Comparison of ENCODE assay signal across 8 cellular contexts in the genomic region with DNA sequence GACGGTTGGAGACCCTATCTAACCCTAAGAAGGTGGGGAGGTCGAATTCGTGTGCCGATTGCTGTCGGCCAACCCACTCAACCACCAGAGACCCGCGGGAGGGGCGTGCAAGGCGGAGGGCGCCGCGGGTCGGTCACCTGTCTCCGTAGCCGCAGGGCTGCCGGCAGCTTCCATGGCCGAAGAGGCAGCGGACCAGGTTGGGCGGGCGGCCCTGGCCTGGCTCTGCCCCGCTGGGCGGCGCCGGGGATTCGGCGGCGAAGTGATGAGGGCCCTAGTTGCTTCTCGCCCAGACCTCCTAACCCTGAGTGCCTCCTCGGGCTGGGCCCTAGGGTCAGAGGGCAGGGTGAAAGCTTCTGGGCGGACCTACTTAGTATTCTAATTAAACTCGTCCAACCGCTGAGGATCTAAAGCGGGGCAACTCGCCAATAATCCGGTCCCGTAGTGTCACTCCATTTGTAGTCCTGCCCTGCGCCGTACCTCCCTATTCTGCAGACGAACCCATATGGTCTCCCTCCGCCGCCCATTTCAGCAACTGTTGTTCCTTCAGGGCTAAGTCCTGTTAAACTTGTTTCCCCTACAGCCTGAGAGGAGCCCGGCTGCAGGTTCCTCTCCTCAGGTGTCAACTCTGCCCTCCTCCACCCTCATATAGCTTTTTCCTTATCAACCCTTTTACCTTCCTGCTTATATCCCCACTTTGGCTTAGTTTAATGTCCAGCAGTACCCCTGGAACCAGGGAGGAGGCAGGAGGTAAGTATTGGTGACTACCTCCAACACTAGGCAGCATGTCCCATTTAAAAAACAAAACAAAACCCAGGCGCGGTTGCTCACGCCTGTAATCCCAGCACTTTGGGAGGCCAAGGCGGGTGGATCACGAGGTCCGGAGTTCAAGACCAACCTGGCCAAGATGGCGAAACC. TPM values are rescaled to one million over a fixed set of nuclear protein-coding genes. Genes with fewer than 3 reads are reported as not detected.
DNase-seq lines count a peak whose midpoint lies in the region; ATAC-seq and TF ChIP-seq lines count a peak whose summit lies in the region.

A gene (minus strand): TSS at position 307 of the 915 bp plus-strand sequence. CDS start 133 bp downstream, at position 174.

- H3K4me2 ChIP-seq in BLaER1 treated with 17β-estradiol and CSF1 and Interleukin-3, amounts not matched to agents 10 nM and 100 nM, result peak within 1 kb of the TSS; percentile 90 to 100 (median 97)

- H3K4me1 Mint-ChIP-seq in activated CD4-positive, alpha-beta memory T cell treated with anti-CD3 and anti-CD28 coated beads, Interleukin-2, amount 10 ng/mL, durations not matched to agents 7 days and 5 days, result peaks cover 49% of the 10 kb centered on the region

- H3K27me3 ChIP-seq in BLaER1 treated with 17β-estradiol and CSF1 and Interleukin-3, amounts not matched to agents 10 nM and 100 nM, result no peaks in the 10 kb centered on the region
- H3K27me3 ChIP-seq in endocrine pancreas (ENCODE audit: control insufficient read depth, insufficient read depth, low read length), result no peaks in the 10 kb centered on the region
- no peaks in the 10 kb centered on the region for H3K27me3 ChIP-seq in lung (ENCODE audit: control insufficient read depth, insufficient read depth)

- peak within 1 kb of the TSS; percentile 96 for H3K27ac Mint-ChIP-seq in activated CD4-positive, alpha-beta memory T cell treated with anti-CD3 and anti-CD28 coated beads, Interleukin-2, amount 10 ng/mL, durations not matched to agents 7 days and 5 days

- H3K36me3 Mint-ChIP-seq in activated CD4-positive, alpha-beta memory T cell treated with anti-CD3 and anti-CD28 coated beads, Interleukin-2, amount 10 ng/mL, durations not matched to agents 7 days and 5 days (ENCODE audit: low read depth), result peaks cover 55% of the 10 kb centered on the region

- H3K9ac ChIP-seq in BLaER1 treated with 17β-estradiol and CSF1 and Interleukin-3, amounts not matched to agents 10 nM and 100 nM, result peak within 1 kb of the TSS; percentile 88 to 97 (median 93)
- H3K9ac ChIP-seq in endocrine pancreas (ENCODE audit: control insufficient read depth, insufficient read depth, low read length), result peak within 1 kb of the TSS; percentile 97

- H3K4me3 Mint-ChIP-seq in activated CD4-positive, alpha-beta memory T cell treated with anti-CD3 and anti-CD28 coated beads, Interleukin-2, amount 10 ng/mL, durations not matched to agents 7 days and 5 days, result peak within 1 kb of the TSS; percentile 91

- H3K27ac ChIP-seq in BLaER1 treated with 17β-estradiol and CSF1 and Interleukin-3, amounts not matched to agents 10 nM and 100 nM, result peak within 1 kb of the TSS; percentile 85 to 97 (median 93)
- peak within 1 kb of the TSS; percentile 81 to 96 for H3K27ac ChIP-seq in lung (ENCODE audit: low read depth in 1 of 2, low read length in 1 of 2)

- H4K20me1 ChIP-seq in BLaER1 treated with 17β-estradiol and CSF1 and Interleukin-3, amounts not matched to agents 10 nM and 100 nM, result peaks cover 0 to 30% (median 0%) of the 10 kb centered on the region in 11 experiments; a peak in 6 of 22 replicates

- 6% methylated on average over 49 of the region's 49 CpGs for WGBS in lung, 2 donors

- CTCF ChIA-PET in activated CD4-positive, alpha-beta memory T cell treated with anti-CD3 and anti-CD28 coated beads, Interleukin-2, amount 10 ng/mL, durations not matched to agents 7 days and 5 days (lab: Charles Lee), result interaction anchor here (0.7 to 7.5 kb wide), 9 partner anchors 8 to 218 kb away, joined by 4 to 59 read pairs (median 14); a partner anchor contains a TSS

- POLR2A ChIA-PET in activated CD4-positive, alpha-beta memory T cell treated with anti-CD3 and anti-CD28 coated beads, Interleukin-2, amount 10 ng/mL, durations not matched to agents 7 days and 5 days (lab: Charles Lee), result interaction anchor here (0.7 to 8.1 kb wide), 29 partner anchors 9 to 432 kb away, joined by 3 to 122 read pairs (median 4); a partner anchor contains a TSS

- DNase-seq in NCI-H82 (lab: John Stamatoyannopoulos, UW) (peak; percentile 92), lung (ENCODE audit: low spot score) (peak; percentile 91)
- peak; percentile 88 for DNase-seq in activated CD4-positive, alpha-beta memory T cell treated with anti-CD3 and anti-CD28 coated beads, Interleukin-2, amount 10 ng/mL, durations not matched to agents 7 days and 5 days
- DNase-seq in stimulated activated CD8-positive, alpha-beta memory T cell treated with anti-CD3 and anti-CD28 coated beads, Interleukin-2, amount 100 ng/mL, for 48 hours (ENCODE audit: low read depth in 2 of 2), result peak; percentile 51 to 58

- H3K4me1 ChIP-seq in BLaER1 treated with 17β-estradiol and CSF1 and Interleukin-3, amounts not matched to agents 10 nM and 100 nM, result peaks cover 64 to 79% (median 74%) of the 10 kb centered on the region in 10 experiments
- peaks cover 10% of the 10 kb centered on the region for H3K4me1 ChIP-seq in endocrine pancreas (ENCODE audit: control insufficient read depth, insufficient read depth, low read length)
- H3K4me1 ChIP-seq in lung (ENCODE audit: control insufficient read depth in 2 of 2, insufficient read depth in 2 of 2, low read length in 2 of 2), result peaks cover 0 to 6% of the 10 kb centered on the region in 2 donors

- peak within 1 kb of the TSS; percentile 76 to 95 (median 88) for H3K4me3 ChIP-seq in BLaER1 treated with 17β-estradiol and CSF1 and Interleukin-3, amounts not matched to agents 10 nM and 100 nM
- H3K4me3 ChIP-seq in endocrine pancreas (ENCODE audit: control insufficient read depth, insufficient read depth, low read length) (peak within 1 kb of the TSS; percentile 87), lung (peak within 1 kb of the TSS; percentile 88)

- ATAC-seq in GM19035 (IDR thresholded peaks at IDR 0.05; ENCODE audit: unreplicated experiment) (peak; percentile 46), HG03280 (IDR thresholded peaks at IDR 0.05; ENCODE audit: unreplicated experiment) (peak; percentile 40), lung (ENCODE audit: insufficient read depth, low FRiP score) (peak; percentile 72)

- no peak for TF ChIP-seq CTCF in lung (IDR thresholded peaks at IDR 0.05; ENCODE audit: control extremely low read depth, extremely low read depth)

- no peaks in the 10 kb centered on the region for H3K27me3 Mint-ChIP-seq in activated CD4-positive, alpha-beta memory T cell treated with anti-CD3 and anti-CD28 coated beads, Interleukin-2, amount 10 ng/mL, durations not matched to agents 7 days and 5 days

- H3K9me3 ChIP-seq in BLaER1 treated with 17β-estradiol and CSF1 and Interleukin-3, amounts not matched to agents 10 nM and 100 nM (replicated peaks in 1 of 11), result no peaks in the 10 kb centered on the region
- H3K9me3 ChIP-seq in endocrine pancreas (ENCODE audit: control insufficient read depth, low read length), result no peaks in the 10 kb centered on the region
- no peaks in the 10 kb centered on the region for H3K9me3 ChIP-seq in lung (ENCODE audit: control insufficient read depth in 2 of 2, insufficient read depth in 1 of 2, low read length in 1 of 2)

- H3K36me3 ChIP-seq in BLaER1 treated with 17β-estradiol and CSF1 and Interleukin-3, amounts not matched to agents 10 nM and 100 nM, result peaks cover 6 to 26% (median 16%) of the 10 kb centered on the region in 11 experiments; a peak in 21 of 22 replicates
- H3K36me3 ChIP-seq in endocrine pancreas (ENCODE audit: control insufficient read depth, insufficient read depth, low read length) (no peaks in the 10 kb centered on the region), lung (ENCODE audit: control insufficient read depth in 2 of 2, insufficient read depth in 2 of 2, low read length in 2 of 2) (no peaks in the 10 kb centered on the region)

- H3K9me3 Mint-ChIP-seq in activated CD4-positive, alpha-beta memory T cell treated with anti-CD3 and anti-CD28 coated beads, Interleukin-2, amount 10 ng/mL, durations not matched to agents 7 days and 5 days, result no peaks in the 10 kb centered on the region

RNA-seq across cellular contexts. Expression of the gene that starts here (rescaled TPM):
- 10 to 100 TPM; 54.2 to 56.0 TPM for total RNA-seq in activated CD4-positive, alpha-beta memory T cell treated with anti-CD3 and anti-CD28 coated beads, Interleukin-2, amount 10 ng/mL, durations not matched to agents 7 days and 5 days
- 10 to 100 TPM; 32.0 to 32.3 TPM for total RNA-seq in lung
- polyA plus RNA-seq in lung, result 10 to 100 TPM; 37.7 to 44.9 TPM

Comparison
In these comparisons a context has a peak if more than half of its experiments do, and no peak if none do; other contexts are left out.
1. Peak in every context shown above with its lines: DNase-seq, ATAC-seq, H3K4me3 ChIP-seq and H3K27ac ChIP-seq.